Comparison of ENCODE assay signal across 34 cellular contexts in genomic region chr3:119288669-119289068, GRCh38.
"Had no signal": no experiment of that assay in that cellular context is flagged by ENCODE, and none has a peak within 500 bp of the region (broad histone marks: within the 10 kb centered on the region; RNA-seq: fewer than 3 reads in every experiment).

No MANE protein-coding gene starts in this region.

- H3K4me1 ChIP-seq: colonic mucosa had no signal

- H3K27ac ChIP-seq: adrenal gland, body of pancreas, colonic mucosa, dorsolateral prefrontal cortex, gastroesophageal sphincter, WERI-Rb-1 had no signal

- H3K4me3 ChIP-seq: adrenal gland, body of pancreas, colonic mucosa, dorsolateral prefrontal cortex, esophagus squamous epithelium, gastroesophageal sphincter had no signal

- H3K27me3 Mint-ChIP-seq: activated B cell treated with CpG ODN at 0.5 μM for 24 hours; activated naive CD4-positive, alpha-beta T cell treated with anti-CD3 and anti-CD28 coated beads, Interleukin-2, amount 50 U/mL, for 24 hours; activated naive CD8-positive, alpha-beta T cell treated with anti-CD3 and anti-CD28 coated beads for 36 hours; T-helper 17 cell had no signal

- ATAC-seq: activated CD4-positive, CD25-positive, alpha-beta regulatory T cell treated with anti-CD3 and anti-CD28 coated beads, Interleukin-2, amount 50 U/mL, for 24 hours; activated CD8-positive, alpha-beta memory T cell treated with anti-CD3 and anti-CD28 coated beads, Interleukin-2, amount 10 ng/mL, durations not matched to agents 7 days and 5 days; activated CD8-positive, alpha-beta T cell treated with anti-CD3 and anti-CD28 coated beads, Interleukin-2, amount 10 ng/mL, durations not matched to agents 7 days and 5 days; activated naive CD8-positive, alpha-beta T cell treated with anti-CD3 and anti-CD28 coated beads, Interleukin-2, amount 50 U/mL, for 24 hours; body of pancreas; gastroesophageal sphincter; T-helper 17 cell had no signal

- H3K27ac Mint-ChIP-seq: activated B cell treated with CpG ODN at 0.5 μM for 24 hours; activated CD8-positive, alpha-beta memory T cell treated with anti-CD3 and anti-CD28 coated beads, Interleukin-2, amount 10 ng/mL, durations not matched to agents 7 days and 5 days; activated CD8-positive, alpha-beta T cell treated with anti-CD3 and anti-CD28 coated beads, Interleukin-2, amount 10 ng/mL, durations not matched to agents 7 days and 5 days; activated naive CD4-positive, alpha-beta T cell treated with anti-CD3 and anti-CD28 coated beads for 36 hours; activated naive CD8-positive, alpha-beta T cell treated with anti-CD3 and anti-CD28 coated beads for 36 hours; activated naive CD8-positive, alpha-beta T cell treated with anti-CD3 and anti-CD28 coated beads, Interleukin-2, amount 50 U/mL, for 24 hours; activated T-helper 1 cell treated with anti-CD3 and anti-CD28 coated beads, Interleukin-12 subunit alpha, Interleukin-12 subunit beta, Interleukin-2, Interleukin-4 antibody, amounts not matched to agents 30 ng/mL and 10 ng/mL and 1 ng/mL, durations not matched to agents 14 hours and 24 hours and 36 hours; activated T-helper 2 cell treated with anti-CD3 and anti-CD28 coated beads, Interferon-gamma antibody, Interleukin-2, Interleukin-4, amounts not matched to agents 10 μg/mL and 5 μg/mL and 100 μg/mL, durations not matched to agents 14 hours and 24 hours and 36 hours; endodermal cell; T-helper 17 cell; T-helper 2 cell treated with Interferon-gamma antibody and Interleukin-4, amounts not matched to agents 5 μg/mL and 100 μg/mL, for 36 hours had no signal

- H3K36me3 ChIP-seq: adrenal gland, colonic mucosa, esophagus squamous epithelium, gastroesophageal sphincter, WERI-Rb-1 had no signal

- H3K4me3 Mint-ChIP-seq: activated B cell treated with CpG ODN at 0.5 μM for 24 hours; activated CD8-positive, alpha-beta memory T cell treated with anti-CD3 and anti-CD28 coated beads, Interleukin-2, amount 10 ng/mL, durations not matched to agents 7 days and 5 days; activated CD8-positive, alpha-beta T cell treated with anti-CD3 and anti-CD28 coated beads, Interleukin-2, amount 10 ng/mL, durations not matched to agents 7 days and 5 days; activated naive CD4-positive, alpha-beta T cell treated with anti-CD3 and anti-CD28 coated beads for 36 hours; activated naive CD4-positive, alpha-beta T cell treated with anti-CD3 and anti-CD28 coated beads, Interleukin-2, amount 50 U/mL, for 24 hours; activated naive CD8-positive, alpha-beta T cell treated with anti-CD3 and anti-CD28 coated beads for 36 hours; activated naive CD8-positive, alpha-beta T cell treated with anti-CD3 and anti-CD28 coated beads, Interleukin-2, amount 50 U/mL, for 24 hours; activated T-helper 1 cell treated with anti-CD3 and anti-CD28 coated beads, Interleukin-12 subunit alpha, Interleukin-12 subunit beta, Interleukin-2, Interleukin-4 antibody, amounts not matched to agents 30 ng/mL and 10 ng/mL and 1 ng/mL, durations not matched to agents 14 hours and 24 hours and 36 hours; endodermal cell; T-helper 17 cell; T-helper 2 cell treated with Interferon-gamma antibody and Interleukin-4, amounts not matched to agents 5 μg/mL and 100 μg/mL, for 36 hours had no signal

- H3K9me3 ChIP-seq: body of pancreas, colonic mucosa had no signal

- DNase-seq: activated B cell treated with CpG ODN at 0.5 μM for 24 hours; activated CD4-positive, alpha-beta T cell treated with anti-CD3 and anti-CD28 coated beads for 48 hours; activated CD4-positive, alpha-beta T cell treated with anti-CD3 and anti-CD28 coated beads, Interleukin-2, amount 50 U/mL, for 1 hour; activated CD4-positive, alpha-beta T cell treated with anti-CD3 and anti-CD28 coated beads, Interleukin-2, amount 50 U/mL, for 48 hours; activated CD8-positive, alpha-beta memory T cell treated with anti-CD3 and anti-CD28 coated beads, Interleukin-2, amount 10 ng/mL, durations not matched to agents 7 days and 5 days; activated CD8-positive, alpha-beta memory T cell treated with anti-CD3 and anti-CD28 coated beads, Interleukin-2, amount 50 U/mL, for 4 hours; activated CD8-positive, alpha-beta T cell treated with anti-CD3 and anti-CD28 coated beads, Interleukin-2, amount 10 ng/mL, durations not matched to agents 7 days and 5 days; activated effector memory CD4-positive, alpha-beta T cell treated with anti-CD3 and anti-CD28 coated beads, Interleukin-2, amount 50 U/mL, for 16 hours; activated naive CD4-positive, alpha-beta T cell treated with anti-CD3 and anti-CD28 coated beads for 36 hours; activated naive CD8-positive, alpha-beta T cell treated with anti-CD3 and anti-CD28 coated beads for 36 hours; activated naive CD8-positive, alpha-beta T cell treated with anti-CD3 and anti-CD28 coated beads, Interleukin-2, amount 50 U/mL, for 24 hours; activated T-cell treated with anti-CD3 and anti-CD28 coated beads, Interleukin-2, amount 50 U/mL, for 1 hour; activated T-cell treated with anti-CD3 and anti-CD28 coated beads, Interleukin-2, amount 50 U/mL, for 48 hours; amygdala; aorta; body of pancreas; caudate nucleus; colonic mucosa; dorsolateral prefrontal cortex; effector memory CD4-positive, alpha-beta T cell; endodermal cell; esophagus squamous epithelium; foreskin melanocyte; T-helper 1 cell; T-helper 17 cell; T1000; WERI-Rb-1 had no signal

- H3K27me3 ChIP-seq: adrenal gland, body of pancreas, colonic mucosa, esophagus squamous epithelium, gastroesophageal sphincter had no signal
